Comparison of ENCODE assay signal across 1 cellular context in genomic region chr10:63866075-63866746, GRCh38.
TF ChIP-seq lines count a peak whose summit lies in the region.

No MANE protein-coding gene starts in this region.

TF ChIP-seq in H1, 55 proteins besides CTCF, POLR2A, EP300 and RAD21 (continued from another document):
- TF ChIP-seq YY1 (IDR thresholded peaks at IDR 0.05; ENCODE audit: low read depth, low read length) (no peak), USF2 (IDR thresholded peaks at IDR 0.05; ENCODE audit: low read length) (no peak), TEAD4 (IDR thresholded peaks at IDR 0.05; ENCODE audit: low read depth, low read length) (0 out of 2 replicates have a peak, but pooled peaks have one; percentile 10), MAX (IDR thresholded peaks at IDR 0.05) (peak; percentile 17; the same call in 1 of the 2 replicates)
